Comparison of ENCODE assay signal across 8 cellular contexts in genomic region chr9:83622814-83623633, GRCh38. TPM values are rescaled to one million over a fixed set of nuclear protein-coding genes. Genes with fewer than 3 reads are reported as not detected.
DNase-seq lines count a peak whose midpoint lies in the region; ATAC-seq lines count a peak whose summit lies in the region.

Gene IDNK, plus strand, starts transcription at chr9:83623143. Its CDS starts 29 bp downstream, at chr9:83623172.

- peak within 1 kb of the TSS; percentile 87 to 93 for H3K27ac ChIP-seq in esophagus (ENCODE audit: low read depth in 2 of 2, low read length in 1 of 2)

- no peaks in the 10 kb centered on the region for H3K9me3 Mint-ChIP-seq in activated T-cell treated with anti-CD3 and anti-CD28 coated beads, Interleukin-2, amount 50 U/mL, for 24 hours
- H3K9me3 Mint-ChIP-seq in stimulated activated memory B cell treated with anti-CD40 and anti-IgM and Interleukin-4, amounts not matched to agents 10 μg/mL and 1 μg/mL and 100 μg/mL, for 72 hours: no peaks in the 10 kb centered on the region

- H3K4me1 ChIP-seq in esophagus (ENCODE audit: control insufficient read depth in 2 of 2, insufficient read depth in 2 of 2, low read length in 1 of 2): peaks cover 0 to 4% of the 10 kb centered on the region in 2 donors

- peak within 1 kb of the TSS; percentile 83 for H3K4me3 Mint-ChIP-seq in activated T-cell treated with anti-CD3 and anti-CD28 coated beads, Interleukin-2, amount 50 U/mL, for 24 hours
- peak within 1 kb of the TSS; percentile 96 for H3K4me3 Mint-ChIP-seq in stimulated activated memory B cell treated with anti-CD40 and anti-IgM and Interleukin-4, amounts not matched to agents 10 μg/mL and 1 μg/mL and 100 μg/mL, for 72 hours

- H3K36me3 ChIP-seq in esophagus (ENCODE audit: control insufficient read depth in 2 of 2, insufficient read depth in 2 of 2, low read length in 1 of 2): peaks cover 2 to 6% of the 10 kb centered on the region in 2 donors

- H3K4me1 Mint-ChIP-seq in activated T-cell treated with anti-CD3 and anti-CD28 coated beads, Interleukin-2, amount 50 U/mL, for 24 hours (ENCODE audit: low read depth): peaks cover 37% of the 10 kb centered on the region
- H3K4me1 Mint-ChIP-seq in stimulated activated memory B cell treated with anti-CD40 and anti-IgM and Interleukin-4, amounts not matched to agents 10 μg/mL and 1 μg/mL and 100 μg/mL, for 72 hours: peaks cover 37% of the 10 kb centered on the region

- peak; percentile 87 for ATAC-seq in HG03439 (IDR thresholded peaks at IDR 0.05; ENCODE audit: unreplicated experiment)
- ATAC-seq in stimulated activated memory B cell treated with anti-CD40 and anti-IgM and Interleukin-4, amounts not matched to agents 10 μg/mL and 1 μg/mL and 100 μg/mL, for 72 hours: peak; percentile 92

- no peaks in the 10 kb centered on the region for H3K9me3 ChIP-seq in esophagus (ENCODE audit: control insufficient read depth in 2 of 2, insufficient read depth in 1 of 2, low read depth in 1 of 2, low read length in 1 of 2)

- peak; percentile 78 for DNase-seq in CD1c-positive myeloid dendritic cell (ENCODE audit: extremely low spot score)
- DNase-seq in GM19240 (ENCODE audit: insufficient read length, low spot score): peak; percentile 38
- peak; percentile 15 for DNase-seq in NOMO-1 treated with dmso at 0.1 percent for 144 hours (lab: John Stamatoyannopoulos, UW; ENCODE audit: unreplicated experiment)
- DNase-seq in activated T-cell treated with anti-CD3 and anti-CD28 coated beads, Interleukin-2, amount 50 U/mL, for 24 hours: peak; percentile 83
- peak; percentile 82 for DNase-seq in myocyte (ENCODE audit: low read depth)

- peaks cover 36% of the 10 kb centered on the region for H3K36me3 Mint-ChIP-seq in activated T-cell treated with anti-CD3 and anti-CD28 coated beads, Interleukin-2, amount 50 U/mL, for 24 hours (ENCODE audit: low read depth)
- peaks cover 11% of the 10 kb centered on the region for H3K36me3 Mint-ChIP-seq in stimulated activated memory B cell treated with anti-CD40 and anti-IgM and Interleukin-4, amounts not matched to agents 10 μg/mL and 1 μg/mL and 100 μg/mL, for 72 hours

- H3K27me3 Mint-ChIP-seq in activated T-cell treated with anti-CD3 and anti-CD28 coated beads, Interleukin-2, amount 50 U/mL, for 24 hours: no peaks in the 10 kb centered on the region
- no peaks in the 10 kb centered on the region for H3K27me3 Mint-ChIP-seq in stimulated activated memory B cell treated with anti-CD40 and anti-IgM and Interleukin-4, amounts not matched to agents 10 μg/mL and 1 μg/mL and 100 μg/mL, for 72 hours

- peak within 1 kb of the TSS; percentile 95 for H3K27ac Mint-ChIP-seq in activated T-cell treated with anti-CD3 and anti-CD28 coated beads, Interleukin-2, amount 50 U/mL, for 24 hours
- peak within 1 kb of the TSS; percentile 96 for H3K27ac Mint-ChIP-seq in stimulated activated memory B cell treated with anti-CD40 and anti-IgM and Interleukin-4, amounts not matched to agents 10 μg/mL and 1 μg/mL and 100 μg/mL, for 72 hours

- H3K4me3 ChIP-seq in esophagus (ENCODE audit: low read depth in 1 of 2, low read length in 2 of 2): peak within 1 kb of the TSS; percentile 74 to 89

- H3K27me3 ChIP-seq in esophagus (ENCODE audit: control insufficient read depth in 1 of 2, insufficient read depth in 2 of 2, low read length in 2 of 2): no peaks in the 10 kb centered on the region

- 0% methylated on average over 71 to 89 of the region's 89 CpGs for WGBS in esophagus, 2 donors

RNA-seq across cellular contexts. Expression of gene IDNK, which starts in this region (rescaled TPM):
- polyA plus RNA-seq in esophagus: 1 to 10 TPM; 6.3 to 8.1 TPM
- 3.2 and 3.4 TPM in 2 replicates for total RNA-seq in myocyte
- polyA plus RNA-seq in myocyte (2012): 3.5 TPM

Comparison
In these comparisons a context has a peak if more than half of its experiments do, and no peak if none do; other contexts are left out.
1. Peak in every context shown above with its lines: DNase-seq, ATAC-seq, H3K4me3 ChIP-seq and H3K27ac ChIP-seq.
2. DNase-seq: peak in every context shown above with its lines; median percentile 83 in activated T-cell treated with anti-CD3 and anti-CD28 coated beads, Interleukin-2, amount 50 U/mL, for 24 hours; 82 in myocyte; 78 in CD1c-positive myeloid dendritic cell; 38 in GM19240; 15 in NOMO-1 treated with dmso at 0.1 percent for 144 hours.